In the genomic region with DNA sequence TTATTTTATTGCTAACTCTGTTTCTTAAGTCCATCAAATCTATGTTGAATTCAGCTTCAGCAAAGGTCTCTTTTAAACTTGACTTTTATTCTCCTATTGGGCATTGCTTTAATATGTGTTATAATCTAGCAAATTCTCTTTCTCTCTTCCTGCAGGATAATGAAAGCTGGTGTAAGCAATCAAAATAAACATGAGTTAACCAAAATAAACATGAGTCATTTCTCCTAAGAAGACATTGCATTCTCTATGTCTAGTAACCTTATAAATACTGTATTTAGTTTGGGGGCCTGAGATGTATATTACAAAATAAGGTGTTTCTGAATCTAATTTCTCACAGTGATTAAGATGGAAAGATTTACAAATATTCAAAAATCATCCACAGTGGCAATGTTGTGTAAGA, we compare ENCODE assay signal across 19 cellular contexts.
A peak's percentile ranks its signal among the peaks of the same experiment; 100 is the strongest.
DNase-seq lines count a peak whose midpoint lies in the region.
"Had no signal": no experiment of that assay in that cellular context is flagged by ENCODE, and none has a peak within 500 bp of the region (broad histone marks: within the 10 kb centered on the region; RNA-seq: fewer than 3 reads in every experiment).

No MANE protein-coding gene starts in this region.

- no peak overlapping the region for H3K4me3 ChIP-seq in SJCRH30
- H3K4me3 ChIP-seq: BLaER1, GM12878, GM23248 had no signal

- H3K36me3 ChIP-seq in SJCRH30 = no peaks in the 10 kb centered on the region
- H3K36me3 ChIP-seq: BLaER1 had no signal

- no peaks in the 10 kb centered on the region for H3K4me1 ChIP-seq in SJCRH30
- H3K4me1 ChIP-seq: BLaER1 had no signal

- H3K27ac ChIP-seq in SJCRH30 = no peak overlapping the region
- H3K27ac ChIP-seq: BLaER1, GM23248 had no signal

- DNase-seq in DMS53 (lab: John Stamatoyannopoulos, UW) (peak; percentile 77), M059J (ENCODE audit: low read depth) (peak; percentile 4), brain pericyte (ENCODE audit: low read depth, low spot score) (peak; percentile 20), non-pigmented ciliary epithelial cell (ENCODE audit: low read depth) (peak; percentile 9), SJCRH30 (no peak), cardiac septum (ENCODE audit: low spot score) (no peak), HK-2 (ENCODE audit: unreplicated experiment) (no peak), NCI-H2081 (lab: John Stamatoyannopoulos, UW) (no peak)
- DNase-seq: ACHN; CD4-positive, alpha-beta memory T cell; DMS79; GM23248; HCEC 1CT; NCI-H1694 treated with DMSO at 0.1 percent for 48 hours; NCI-H510A; NCI-H774; NK-92 treated with Interleukin-12 subunit alpha and Interleukin-12 subunit beta, amount 100 ng/mL, for 24 hours had no signal

- no peaks in the 10 kb centered on the region for H3K27me3 ChIP-seq in SJCRH30
- H3K27me3 ChIP-seq: BLaER1 had no signal

- intact Hi-C loops in cardiac septum (cut with DNase I) = no loop called here

- no peaks in the 10 kb centered on the region for H3K9me3 ChIP-seq in SJCRH30 (replicated peaks)

Comparison
In these comparisons a context has a peak if more than half of its experiments do, and no peak if none do; other contexts are left out.
1. DNase-seq: peak in DMS53 (single experiment), M059J (single experiment), brain pericyte (single experiment) and non-pigmented ciliary epithelial cell (single experiment); none in SJCRH30 (0 of 2), cardiac septum (single experiment), HK-2 (single experiment) and NCI-H2081 (0 of 2).